ENCODE assay signal across 14 cellular contexts in the genomic region with DNA sequence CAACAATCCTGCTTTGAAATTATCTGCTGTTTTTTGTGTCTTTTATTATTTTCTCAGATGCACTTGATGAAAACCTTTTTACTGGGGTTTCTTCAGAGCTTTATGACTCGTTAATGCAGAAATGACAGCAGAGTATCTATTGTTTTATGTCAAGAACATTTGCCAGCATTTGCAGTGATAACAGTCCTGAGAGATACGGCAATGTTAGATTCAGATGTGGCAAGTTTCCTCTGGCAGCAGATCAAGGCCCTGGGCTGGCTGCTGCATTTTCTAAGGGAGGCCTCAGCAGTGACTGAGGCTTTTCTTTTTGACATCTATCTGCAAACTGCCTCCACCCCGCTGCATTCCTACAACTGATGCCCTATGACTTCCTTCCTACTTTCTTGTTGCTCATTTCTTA. TPM values are rescaled to one million over a fixed set of nuclear protein-coding genes. Genes with fewer than 3 reads are reported as not detected.
DNase-seq lines count a peak whose midpoint lies in the region; ATAC-seq, FAIRE-seq and TF ChIP-seq lines count a peak whose summit lies in the region.
"Had no signal": no experiment of that assay in that cellular context is flagged by ENCODE, and none has a peak within 500 bp of the region (broad histone marks: within the 10 kb centered on the region; RNA-seq: fewer than 3 reads in every experiment).

No MANE protein-coding gene starts in this region.

- H4K20me1 ChIP-seq in BLaER1 treated with 17β-estradiol and CSF1 and Interleukin-3, amounts not matched to agents 10 nM and 100 nM = no peaks in the 10 kb centered on the region

- peak overlapping the region; percentile 0 to 66 (median 11); a peak in 10 of 22 replicates for H3K4me2 ChIP-seq in BLaER1 treated with 17β-estradiol and CSF1 and Interleukin-3, amounts not matched to agents 10 nM and 100 nM

- H3K9ac ChIP-seq in BLaER1 treated with 17β-estradiol and CSF1 and Interleukin-3, amounts not matched to agents 10 nM and 100 nM = 0 out of 22 replicates have a peak overlapping the region, but pooled peaks of 1 of the 11 experiments have one; percentile 12

- TF ChIP-seq CTCF in fibroblast of mammary gland (conservative IDR thresholded peaks at IDR 0.05; ENCODE audit: control insufficient read depth, insufficient read depth, low read depth, low read length) (no peak), omental fat pad (IDR thresholded peaks at IDR 0.05) (no peak)

- ATAC-seq in omental fat pad (ENCODE audit: low FRiP score) (peak; percentile 51), GM18858 (IDR thresholded peaks at IDR 0.05; ENCODE audit: unreplicated experiment) (no peak), GM18498 (IDR thresholded peaks at IDR 0.05; ENCODE audit: unreplicated experiment) (no peak)

- H3K36me3 ChIP-seq in BLaER1 treated with 17β-estradiol and CSF1 and Interleukin-3, amounts not matched to agents 10 nM and 100 nM = peaks cover 0 to 21% (median 0%) of the 10 kb centered on the region in 11 experiments; a peak in 4 of 22 replicates
- H3K36me3 ChIP-seq: sigmoid colon had no signal

- H3K27me3 ChIP-seq in BLaER1 treated with 17β-estradiol and CSF1 and Interleukin-3, amounts not matched to agents 10 nM and 100 nM = no peaks in the 10 kb centered on the region
- H3K27me3 ChIP-seq: sigmoid colon had no signal

- DNase-seq in RPMI7951 (ENCODE audit: low read depth) (peak; percentile 42), fibroblast of mammary gland (ENCODE audit: low read depth) (peak; percentile 58), omental fat pad (ENCODE audit: low spot score) (no peak), HTR-8/SVneo (ENCODE audit: insufficient read length, low spot score) (no peak), DMS153 treated with DMSO at 0.1 percent for 48 hours (lab: John Stamatoyannopoulos, UW; ENCODE audit: unreplicated experiment) (no peak)
- DNase-seq: effector CD4-positive, alpha-beta T cell; foreskin melanocyte; NCI-H2227 treated with DMSO at 0.1 percent for 48 hours; sigmoid colon; stimulated activated CD4-positive, alpha-beta T cell treated with anti-CD3 and anti-CD28 coated beads, Interleukin-4, amount 100 ng/mL, for 24 hours had no signal

- peak overlapping the region in 5 of 11 experiments; percentile 39 to 66 (median 45); a peak in 8 of 22 replicates for H3K27ac ChIP-seq in BLaER1 treated with 17β-estradiol and CSF1 and Interleukin-3, amounts not matched to agents 10 nM and 100 nM

- H3K9me3 ChIP-seq in BLaER1 treated with 17β-estradiol and CSF1 and Interleukin-3, amounts not matched to agents 10 nM and 100 nM (replicated peaks in 1 of 11) = peaks cover 0 to 11% (median 0%) of the 10 kb centered on the region in 11 experiments; a peak in 4 of 22 replicates
- H3K9me3 ChIP-seq: sigmoid colon had no signal

- H3K4me3 ChIP-seq in BLaER1 treated with 17β-estradiol and CSF1 and Interleukin-3, amounts not matched to agents 10 nM and 100 nM = no peak overlapping the region
- no peak overlapping the region for H3K4me3 ChIP-seq in fibroblast of mammary gland (ENCODE audit: control insufficient read depth, low read depth, low read length)
- H3K4me3 ChIP-seq: sigmoid colon had no signal

- no peak for FAIRE-seq in HTR-8/SVneo (lab: Jason Lieb, UNC)

- H3K4me1 ChIP-seq in BLaER1 treated with 17β-estradiol and CSF1 and Interleukin-3, amounts not matched to agents 10 nM and 100 nM = peaks cover 5 to 81% (median 24%) of the 10 kb centered on the region in 10 experiments; a peak in 17 of 20 replicates

RNA-seq across cellular contexts. Expression of a gene that starts 40.2 kb away (rescaled TPM):
- total RNA-seq in RPMI7951 (2014; rRNA removed; shearing (Covaris generic)) = 3.7 and 5.7 TPM in 2 replicates
- 1,000 to 10,000 TPM in 1 of 4 donors, 100 to 1,000 TPM in 3; 225 to 1,590 (median 659) TPM for total RNA-seq in omental fat pad
- total RNA-seq: activated T-helper 2 cell treated with anti-CD3 and anti-CD28 coated beads, Interferon-gamma antibody, Interleukin-2, Interleukin-4, amounts not matched to agents 10 μg/mL and 5 μg/mL and 100 μg/mL, durations not matched to agents 14 hours and 24 hours and 36 hours had no signal

Comparison
In these comparisons a context has a peak if more than half of its experiments do, and no peak if none do; other contexts are left out.
1. DNase-seq: peak in RPMI7951 (single experiment) and fibroblast of mammary gland (single experiment); none in omental fat pad (single experiment), HTR-8/SVneo (single experiment) and DMS153 treated with DMSO at 0.1 percent for 48 hours (single experiment).
2. RNA of a gene that starts 40.2 kb away (total RNA-seq): 225 to 1,590 TPM in omental fat pad; 3.7 to 5.7 TPM in RPMI7951; every median in the first group is over 10 times any median in the second.